18 cellular contexts compared by ENCODE assay signal in the genomic region with DNA sequence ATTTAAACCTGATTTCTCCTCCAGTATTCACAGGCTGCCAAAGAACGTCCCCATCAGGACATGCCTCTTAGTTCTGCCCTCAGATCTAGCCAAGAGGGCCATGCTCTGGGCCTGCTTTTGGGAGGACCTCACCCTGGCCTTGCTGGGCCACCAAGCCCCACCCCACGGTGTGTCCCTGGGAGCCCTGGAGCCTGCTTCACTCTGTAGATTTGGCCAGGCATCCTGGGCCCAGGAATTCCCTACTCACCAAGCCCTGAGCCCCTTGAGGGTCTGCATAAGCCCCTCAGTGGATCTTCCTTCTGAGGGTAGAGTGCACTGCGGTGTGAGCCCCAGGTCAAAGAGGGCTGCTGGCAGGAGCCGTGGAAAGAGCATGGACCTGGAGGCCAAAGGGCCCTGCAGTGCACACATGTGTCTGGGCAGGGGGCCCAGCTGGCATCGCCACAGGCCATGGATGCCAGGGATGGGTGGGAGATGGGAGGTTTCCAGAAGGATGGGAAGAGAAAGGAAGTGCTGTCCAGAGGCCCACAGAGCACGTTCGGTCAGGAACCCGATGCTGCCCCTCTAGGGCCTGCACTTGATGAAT.
DNase-seq lines count a peak whose midpoint lies in the region; ATAC-seq, FAIRE-seq and TF ChIP-seq lines count a peak whose summit lies in the region.
"Had no signal": no experiment of that assay in that cellular context is flagged by ENCODE, and none has a peak within 500 bp of the region (broad histone marks: within the 10 kb centered on the region; RNA-seq: fewer than 3 reads in every experiment).

No MANE protein-coding gene starts in this region.

- DNase-seq in HepG2 (ENCODE audit: low spot score) (no peak), endodermal cell (peak; percentile 29), right lobe of liver (peak in 2 of 3 donors; percentile 88 to 90), osteocyte (ENCODE audit: extremely low spot score, unreplicated experiment) (no peak), NCI-H345 (lab: John Stamatoyannopoulos, UW) (no peak), NCI-H1048 (lab: John Stamatoyannopoulos, UW) (no peak)
- DNase-seq in activated CD4-positive, alpha-beta T cell treated with anti-CD3 and anti-CD28 coated beads, Interleukin-2, amount 50 U/mL, for 4 hours, result no peak
- DNase-seq: C1 segment of cervical spinal cord; Calu3; CD4-positive, alpha-beta memory T cell; COR-L47; DMS53; GF-D8; H9 had no signal

- POLR2A ChIA-PET in HepG2 (lab: Yijun Ruan, JAX), result no interaction called here

- CTCF ChIA-PET in HepG2 (lab: Yijun Ruan, JAX; ENCODE audit: low intra/inter-chr PET ratio, low total read pairs), result no interaction called here

- H3K9me3 Mint-ChIP-seq in endodermal cell (no peaks in the 10 kb centered on the region), osteocyte (ENCODE audit: unreplicated experiment) (no peaks in the 10 kb centered on the region)
- H3K9me3 Mint-ChIP-seq: GM23338, H9 had no signal

- H3K27ac Mint-ChIP-seq in endodermal cell, result no peak overlapping the region
- H3K27ac Mint-ChIP-seq in osteocyte (ENCODE audit: unreplicated experiment), result peak overlapping the region; percentile 27
- H3K27ac Mint-ChIP-seq: GM23338, H9 had no signal

- peaks cover 12% of the 10 kb centered on the region for H3K27me3 Mint-ChIP-seq in endodermal cell (ENCODE audit: insufficient read depth)
- H3K27me3 Mint-ChIP-seq in osteocyte (ENCODE audit: unreplicated experiment), result no peaks in the 10 kb centered on the region

- H3K4me1 Mint-ChIP-seq in endodermal cell (peaks cover 9% of the 10 kb centered on the region), osteocyte (ENCODE audit: unreplicated experiment) (peaks cover 50% of the 10 kb centered on the region)
- H3K4me1 Mint-ChIP-seq: CD4-positive, alpha-beta memory T cell had no signal

- no peak for TF ChIP-seq EP300 in HepG2 (IDR thresholded peaks at IDR 0.05; ENCODE audit: low read depth in 2 of 2, low read length in 2 of 2)
- no peak for TF ChIP-seq EP300 in HepG2 (CRISPR knock-in tag; IDR thresholded peaks at IDR 0.05; ENCODE audit: borderline replicate concordance)

- 36% methylated on average over 8 of the region's 8 CpGs for WGBS in liver
- 28% methylated on average over 8 of the region's 8 CpGs for WGBS in HepG2 (ENCODE audit: low lambda C conversion rate)
- 91% methylated on average over 6 to 8 of the region's 8 CpGs for WGBS in endodermal cell (ENCODE audit: insufficient coverage in 1 of 2, insufficient read length in 1 of 2), 2 experiments
- WGBS in right lobe of liver (ENCODE audit: insufficient coverage, low coverage, low lambda C conversion rate, missing lambda C conversion rate), result 27% methylated on average over 8 of the region's 8 CpGs

- H3K27ac ChIP-seq in liver (ENCODE audit: low read depth in 1 of 2, low read length in 2 of 2) (peak overlapping the region in 1 of 2 donors; percentile 70), HepG2 (ENCODE audit: extremely low read length, insufficient read depth, low read length) (no peak overlapping the region), endodermal cell (ENCODE audit: low read depth, low read length) (no peak overlapping the region), right lobe of liver (peak overlapping the region in 2 of 3 donors; percentile 45 to 84)

- TF ChIP-seq CTCF in liver (IDR thresholded peaks at IDR 0.05; ENCODE audit: low read depth, low read length, missing input control) (no peak), HepG2 (CRISPR knock-in tag; IDR thresholded peaks at IDR 0.05) (no peak), endodermal cell (conservative IDR thresholded peaks at IDR 0.05) (no peak), right lobe of liver (IDR thresholded peaks at IDR 0.05) (no peak), osteocyte (IDR thresholded peaks at IDR 0.05) (no peak)

- TF ChIP-seq POLR2A in HepG2 (IDR thresholded peaks at IDR 0.05; ENCODE audit: insufficient read depth in 1 of 2, low read depth in 2 of 2, low read length in 2 of 2) (no peak), right lobe of liver (IDR thresholded peaks at IDR 0.05) (no peak)

- H3K4me3 ChIP-seq in liver (ENCODE audit: low read depth in 1 of 3, low read length in 3 of 3), result no peak overlapping the region
- H3K4me3 ChIP-seq in HepG2 (replicated peaks in 1 of 3; ENCODE audit: insufficient read depth in 1 of 3, low read depth in 2 of 3, low read length in 3 of 3), result no peak overlapping the region
- no peak overlapping the region for H3K4me3 ChIP-seq in endodermal cell (ENCODE audit: low read length)
- no peak overlapping the region for H3K4me3 ChIP-seq in right lobe of liver
- H3K4me3 ChIP-seq: GM23338 had no signal

- H3K27me3 ChIP-seq in liver (ENCODE audit: control insufficient read depth in 4 of 4, insufficient read depth in 4 of 4, low read length in 3 of 4) (no peaks in the 10 kb centered on the region), HepG2 (ENCODE audit: control insufficient read depth in 1 of 2, insufficient read depth in 2 of 2, low read length in 2 of 2) (peaks cover 6 to 80% of the 10 kb centered on the region in 2 experiments; a peak in 4 of 5 replicates), endodermal cell (ENCODE audit: control insufficient read depth, insufficient read depth, low read length, poor library complexity, severe bottlenecking) (no peaks in the 10 kb centered on the region), right lobe of liver (no peaks in the 10 kb centered on the region)

- no peaks in the 10 kb centered on the region for H4K20me1 ChIP-seq in HepG2 (ENCODE audit: insufficient read depth, low read length)

- H3K9ac ChIP-seq in liver (ENCODE audit: low read depth in 1 of 2, low read length in 2 of 2) (no peak overlapping the region), HepG2 (ENCODE audit: insufficient read depth, low read depth, low read length) (no peak overlapping the region), endodermal cell (ENCODE audit: extremely low read depth, low read length, poor library complexity, severe bottlenecking) (no peak overlapping the region)

- TF ChIP-seq RAD21 in liver (IDR thresholded peaks at IDR 0.05) (peak; percentile 44 to 45), HepG2 (CRISPR knock-in tag; IDR thresholded peaks at IDR 0.05) (no peak)

- H3K4me2 ChIP-seq in HepG2 (ENCODE audit: low read depth, low read length), result no peak overlapping the region
- H3K4me2 ChIP-seq: GM23338 had no signal

- no peak for FAIRE-seq in HepG2 (lab: Jason Lieb, UNC)
- FAIRE-seq: GM18507 had no signal

- no peak overlapping the region for H3K4me3 Mint-ChIP-seq in endodermal cell
- H3K4me3 Mint-ChIP-seq in osteocyte (ENCODE audit: unreplicated experiment), result no peak overlapping the region
- H3K4me3 Mint-ChIP-seq: CD4-positive, alpha-beta memory T cell; GM23338; H9 had no signal

- H2AFZ ChIP-seq in HepG2 (ENCODE audit: low read length), result no peak overlapping the region
- H2AFZ ChIP-seq: GM23338 had no signal

- H3K9me3 ChIP-seq in liver (ENCODE audit: control insufficient read depth in 4 of 4, low read length in 3 of 4) (no peaks in the 10 kb centered on the region), HepG2 (ENCODE audit: low read length) (no peaks in the 10 kb centered on the region), endodermal cell (ENCODE audit: control insufficient read depth, low read length) (no peaks in the 10 kb centered on the region), right lobe of liver (no peaks in the 10 kb centered on the region)

- intact Hi-C loops in HepG2 (cut with micrococcal nuclease; ENCODE audit: unreplicated experiment) (no loop called here), right lobe of liver (cut with DNase I) (no loop called here)

- H3K4me1 ChIP-seq in liver (ENCODE audit: control insufficient read depth in 4 of 4, insufficient read depth in 4 of 4, low read length in 3 of 4) (peaks cover 4 to 19% (median 8%) of the 10 kb centered on the region in 4 donors), HepG2 (ENCODE audit: insufficient read depth, low read length) (peaks cover 6% of the 10 kb centered on the region), endodermal cell (ENCODE audit: control insufficient read depth, insufficient read depth, low read length) (peaks cover 4% of the 10 kb centered on the region), right lobe of liver (peaks cover 0 to 12% (median 6%) of the 10 kb centered on the region in 4 donors)

- in situ Hi-C loops in HepG2 (cut with HindIII; ENCODE audit: extremely low pct_ligation_motif_present, low pct_unique_long_range_greater_than_20kb), result no loop called here

- H3K36me3 Mint-ChIP-seq in endodermal cell (ENCODE audit: low read depth) (no peaks in the 10 kb centered on the region), osteocyte (ENCODE audit: unreplicated experiment) (no peaks in the 10 kb centered on the region)
- H3K36me3 Mint-ChIP-seq: CD4-positive, alpha-beta memory T cell had no signal

- H3K36me3 ChIP-seq in liver (ENCODE audit: control insufficient read depth in 4 of 4, insufficient read depth in 3 of 4, low read depth in 1 of 4, low read length in 3 of 4) (no peaks in the 10 kb centered on the region), HepG2 (replicated peaks in 1 of 2; ENCODE audit: control insufficient read depth in 1 of 2, insufficient read depth in 2 of 2, low read length in 2 of 2) (no peaks in the 10 kb centered on the region), endodermal cell (ENCODE audit: control insufficient read depth, insufficient read depth, low read length) (no peaks in the 10 kb centered on the region), right lobe of liver (no peaks in the 10 kb centered on the region)

- ATAC-seq in HepG2, result no peak
- ATAC-seq in right lobe of liver, result peak; percentile 86 to 96 (median 95)
- ATAC-seq: GM23338, HCT116 had no signal

- H3K79me2 ChIP-seq in HepG2 (ENCODE audit: insufficient read depth, low read length), result no peaks in the 10 kb centered on the region

- no TSS peak for BruUV-seq in HepG2 (replicated peaks; lab: Mats Ljungman, UMichigan)

TF ChIP-seq in liver, 16 proteins besides CTCF, POLR2A, EP300 and RAD21 (continues in another document):
- TF ChIP-seq SP1 (IDR thresholded peaks at IDR 0.05) (peak; percentile 35), YY1 (IDR thresholded peaks at IDR 0.05) (no peak), FOXA1 (IDR thresholded peaks at IDR 0.05) (no peak), ATF3 (IDR thresholded peaks at IDR 0.05) (no peak), NR2F2 (IDR thresholded peaks at IDR 0.05) (peak; percentile 41), TAF1 (conservative IDR thresholded peaks at IDR 0.05) (no peak)

TF ChIP-seq in HepG2, 621 proteins besides CTCF, POLR2A, EP300 and RAD21 (continues in another document):
- TF ChIP-seq, protein P1, sequence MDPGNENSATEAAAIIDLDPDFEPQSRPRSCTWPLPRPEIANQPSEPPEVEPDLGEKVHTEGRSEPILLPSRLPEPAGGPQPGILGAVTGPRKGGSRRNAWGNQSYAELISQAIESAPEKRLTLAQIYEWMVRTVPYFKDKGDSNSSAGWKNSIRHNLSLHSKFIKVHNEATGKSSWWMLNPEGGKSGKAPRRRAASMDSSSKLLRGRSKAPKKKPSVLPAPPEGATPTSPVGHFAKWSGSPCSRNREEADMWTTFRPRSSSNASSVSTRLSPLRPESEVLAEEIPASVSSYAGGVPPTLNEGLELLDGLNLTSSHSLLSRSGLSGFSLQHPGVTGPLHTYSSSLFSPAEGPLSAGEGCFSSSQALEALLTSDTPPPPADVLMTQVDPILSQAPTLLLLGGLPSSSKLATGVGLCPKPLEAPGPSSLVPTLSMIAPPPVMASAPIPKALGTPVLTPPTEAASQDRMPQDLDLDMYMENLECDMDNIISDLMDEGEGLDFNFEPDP (CRISPR knock-in tag; conservative IDR thresholded peaks at IDR 0.05), result no peak
- TF ChIP-seq ZNF234 (CRISPR knock-in tag; conservative IDR thresholded peaks at IDR 0.05), result no peak
- no peak for TF ChIP-seq ZNF138 (CRISPR knock-in tag; IDR thresholded peaks at IDR 0.05; ENCODE audit: low read depth)

Comparison
In these comparisons a context has a peak if more than half of its experiments do, and no peak if none do; other contexts are left out.
1. H3K27ac ChIP-seq: peak in right lobe of liver (2 of 3); none in HepG2 (single experiment) and endodermal cell (single experiment).
2. DNase-seq: peak in endodermal cell (single experiment) and right lobe of liver (2 of 3); none in HepG2 (single experiment), osteocyte (single experiment), NCI-H345 (single experiment), activated CD4-positive, alpha-beta T cell treated with anti-CD3 and anti-CD28 coated beads, Interleukin-2, amount 50 U/mL, for 4 hours (0 of 2) and NCI-H1048 (single experiment).